18 cellular contexts compared by ENCODE assay signal in genomic region chr4:160406426-160406825, GRCh38.
A peak's percentile ranks its signal among the peaks of the same experiment; 100 is the strongest.
DNase-seq lines count a peak whose midpoint lies in the region; ATAC-seq and TF ChIP-seq lines count a peak whose summit lies in the region.
"Had no signal": no experiment of that assay in that cellular context is flagged by ENCODE, and none has a peak within 500 bp of the region (broad histone marks: within the 10 kb centered on the region; RNA-seq: fewer than 3 reads in every experiment).

No MANE protein-coding gene starts in this region.

- H3K36me3 ChIP-seq in endodermal cell (ENCODE audit: control insufficient read depth, insufficient read depth, low read length): no peaks in the 10 kb centered on the region
- H3K36me3 ChIP-seq in trophoblast cell (ENCODE audit: control insufficient read depth in 1 of 2, insufficient read depth in 2 of 2, low read length in 2 of 2): no peaks in the 10 kb centered on the region
- no peaks in the 10 kb centered on the region for H3K36me3 ChIP-seq in GM23248 (ENCODE audit: low read depth)
- H3K36me3 ChIP-seq: BLaER1 had no signal

- peaks cover 19% of the 10 kb centered on the region for H3K4me1 Mint-ChIP-seq in WTC11
- no peaks in the 10 kb centered on the region for H3K4me1 Mint-ChIP-seq in endodermal cell
- H3K4me1 Mint-ChIP-seq in osteocyte (ENCODE audit: unreplicated experiment): peaks cover 16% of the 10 kb centered on the region
- H3K4me1 Mint-ChIP-seq: CD14-positive monocyte; CD4-positive, alpha-beta memory T cell; IgD-negative memory B cell had no signal

- peak; percentile 98 for DNase-seq in G401 (ENCODE audit: low spot score)
- no peak for DNase-seq in WTC11 (ENCODE audit: low spot score)
- peak; percentile 24 for DNase-seq in endodermal cell
- DNase-seq in trophoblast cell: no peak
- DNase-seq in osteocyte (ENCODE audit: extremely low spot score, unreplicated experiment): no peak
- no peak for DNase-seq in GM23248
- DNase-seq: 8988T; CD4-positive, alpha-beta memory T cell; DMS153; DMS79; GF-D8; HFFc6 had no signal

- ATAC-seq in WTC11 (peak; percentile 39), HG02610 (IDR thresholded peaks at IDR 0.05; ENCODE audit: unreplicated experiment) (no peak)
- ATAC-seq: HCT116, HepG2 had no signal

- H3K4me2 ChIP-seq in trophoblast cell (ENCODE audit: low read length): peak overlapping the region; percentile 38
- H3K4me2 ChIP-seq in GM23248 (ENCODE audit: unreplicated experiment): no peak overlapping the region
- H3K4me2 ChIP-seq: BLaER1 had no signal

- no peaks in the 10 kb centered on the region for H3F3A ChIP-seq in GM23248 (ENCODE audit: insufficient read depth)

- H4K12ac ChIP-seq in trophoblast cell (ENCODE audit: low read depth, low read length): no peak overlapping the region

- peaks cover 8% of the 10 kb centered on the region for H3K79me1 ChIP-seq in trophoblast cell (ENCODE audit: low read length)

- no peak overlapping the region for H3K18ac ChIP-seq in trophoblast cell (ENCODE audit: low read length)

- H3K27me3 ChIP-seq in endodermal cell (ENCODE audit: control insufficient read depth, insufficient read depth, low read length, poor library complexity, severe bottlenecking) (no peaks in the 10 kb centered on the region), trophoblast cell (ENCODE audit: insufficient read depth, low read length) (no peaks in the 10 kb centered on the region), GM23248 (replicated peaks; ENCODE audit: insufficient read depth) (no peaks in the 10 kb centered on the region)
- H3K27me3 ChIP-seq: BLaER1 had no signal

- no peak overlapping the region for H4K8ac ChIP-seq in trophoblast cell (ENCODE audit: low read depth, low read length)

- H2BK5ac ChIP-seq in trophoblast cell (ENCODE audit: low read depth, low read length, poor library complexity): peak overlapping the region; percentile 66

- H3K4me1 ChIP-seq in endodermal cell (ENCODE audit: control insufficient read depth, insufficient read depth, low read length) (no peaks in the 10 kb centered on the region), trophoblast cell (ENCODE audit: control insufficient read depth in 1 of 2, insufficient read depth in 2 of 2, low read length in 2 of 2) (peaks cover 4 to 7% of the 10 kb centered on the region in 2 experiments), GM23248 (ENCODE audit: insufficient read depth) (no peaks in the 10 kb centered on the region)
- H3K4me1 ChIP-seq: BLaER1 had no signal

- no peak overlapping the region for H3K27ac Mint-ChIP-seq in WTC11
- H3K27ac Mint-ChIP-seq in endodermal cell: no peak overlapping the region
- no peak overlapping the region for H3K27ac Mint-ChIP-seq in osteocyte (ENCODE audit: unreplicated experiment)
- H3K27ac Mint-ChIP-seq: CD14-positive monocyte; CD4-positive, alpha-beta memory T cell; HFFc6; IgD-negative memory B cell had no signal

- H3K36me3 Mint-ChIP-seq in WTC11 (no peaks in the 10 kb centered on the region), endodermal cell (ENCODE audit: low read depth) (no peaks in the 10 kb centered on the region), osteocyte (ENCODE audit: unreplicated experiment) (no peaks in the 10 kb centered on the region)
- H3K36me3 Mint-ChIP-seq: CD14-positive monocyte; CD4-positive, alpha-beta memory T cell; IgD-negative memory B cell had no signal

- CTCF ChIA-PET in WTC11 (lab: Charles Lee): no interaction called here

- no peaks in the 10 kb centered on the region for H4K20me1 ChIP-seq in GM23248 (ENCODE audit: insufficient read depth)
- H4K20me1 ChIP-seq: BLaER1 had no signal

- no peak overlapping the region for H3K4ac ChIP-seq in trophoblast cell (ENCODE audit: low read depth, low read length)

- TF ChIP-seq CTCF in WTC11 (IDR thresholded peaks at IDR 0.05): no peak
- TF ChIP-seq CTCF in endodermal cell (conservative IDR thresholded peaks at IDR 0.05): no peak
- TF ChIP-seq CTCF in osteocyte (IDR thresholded peaks at IDR 0.05): no peak

- WGBS in endodermal cell (ENCODE audit: insufficient coverage in 1 of 2, insufficient read length in 1 of 2), 2 experiments: 93 to 100% methylated on average over 1 to 5 of the region's 5 CpGs
- WGBS in trophoblast cell (ENCODE audit: extremely low coverage, insufficient coverage, insufficient read length): no CpG with 5 or more reads among the region's 5 CpGs
- WGBS in GM23248 (ENCODE audit: low coverage in 1 of 2, low lambda C conversion rate in 2 of 2, missing lambda C conversion rate in 2 of 2), 2 experiments: 31 to 35% methylated on average over 5 of the region's 5 CpGs

- H3K27me3 Mint-ChIP-seq in WTC11 (ENCODE audit: low read depth) (no peaks in the 10 kb centered on the region), endodermal cell (ENCODE audit: insufficient read depth) (no peaks in the 10 kb centered on the region), osteocyte (ENCODE audit: unreplicated experiment) (no peaks in the 10 kb centered on the region)
- H3K27me3 Mint-ChIP-seq: CD4-positive, alpha-beta memory T cell; IgD-negative memory B cell had no signal

- no peak overlapping the region for H2AK5ac ChIP-seq in trophoblast cell (ENCODE audit: low read length)

- no peaks in the 10 kb centered on the region for H3K9me3 ChIP-seq in endodermal cell (ENCODE audit: control insufficient read depth, low read length)
- no peaks in the 10 kb centered on the region for H3K9me3 ChIP-seq in trophoblast cell (ENCODE audit: insufficient read depth, low read depth, low read length)
- no peaks in the 10 kb centered on the region for H3K9me3 ChIP-seq in GM23248 (ENCODE audit: low read depth)
- H3K9me3 ChIP-seq: BLaER1 had no signal

- in situ Hi-C loops in G401 (cut with HindIII; ENCODE audit: low sequenced_read_pairs): no loop called here
- in situ Hi-C loops in GM23248 (cut with MboI): no loop called here

- H3K14ac ChIP-seq in trophoblast cell (ENCODE audit: low read length): no peak overlapping the region

- no peak overlapping the region for H3K4me3 Mint-ChIP-seq in WTC11
- H3K4me3 Mint-ChIP-seq in endodermal cell: no peak overlapping the region
- no peak overlapping the region for H3K4me3 Mint-ChIP-seq in osteocyte (ENCODE audit: unreplicated experiment)
- H3K4me3 Mint-ChIP-seq: CD14-positive monocyte; CD4-positive, alpha-beta memory T cell; HFFc6; IgD-negative memory B cell had no signal

- no peak overlapping the region for H3K23ac ChIP-seq in trophoblast cell (ENCODE audit: low read length)

- H4K91ac ChIP-seq in trophoblast cell (ENCODE audit: low read depth, low read length): peak overlapping the region; percentile 18

- peak overlapping the region; percentile 6 for H2BK12ac ChIP-seq in trophoblast cell (ENCODE audit: low read length)

- POLR2A ChIA-PET in WTC11 (lab: Charles Lee): no interaction called here

- no peaks in the 10 kb centered on the region; the same call in 1 of the 2 replicates for H3K9me2 ChIP-seq in GM23248 (ENCODE audit: insufficient read depth)

- H3K79me2 ChIP-seq in trophoblast cell (ENCODE audit: control insufficient read depth, insufficient read depth, low read length, poor library complexity) (no peaks in the 10 kb centered on the region), GM23248 (ENCODE audit: insufficient read depth) (no peaks in the 10 kb centered on the region)

- H3K27ac ChIP-seq in endodermal cell (ENCODE audit: low read depth, low read length) (no peak overlapping the region), trophoblast cell (ENCODE audit: low read depth, low read length) (peak overlapping the region; percentile 91), GM23248 (no peak overlapping the region)
- H3K27ac ChIP-seq: BLaER1 had no signal

- H2BK120ac ChIP-seq in trophoblast cell (ENCODE audit: insufficient read depth, low read length, poor library complexity): peak overlapping the region; percentile 11

- H3K4me3 ChIP-seq in endodermal cell (ENCODE audit: low read length) (no peak overlapping the region), trophoblast cell (ENCODE audit: low read depth, low read length) (no peak overlapping the region), GM23248 (no peak overlapping the region)
- H3K4me3 ChIP-seq: BLaER1 had no signal

- H3K9ac ChIP-seq in endodermal cell (ENCODE audit: extremely low read depth, low read length, poor library complexity, severe bottlenecking) (no peak overlapping the region), trophoblast cell (ENCODE audit: low read length) (no peak overlapping the region), GM23248 (no peak overlapping the region)
- H3K9ac ChIP-seq: BLaER1 had no signal

- H3K9me3 Mint-ChIP-seq in WTC11: no peaks in the 10 kb centered on the region
- H3K9me3 Mint-ChIP-seq in endodermal cell: no peaks in the 10 kb centered on the region
- no peaks in the 10 kb centered on the region for H3K9me3 Mint-ChIP-seq in osteocyte (ENCODE audit: unreplicated experiment)

- H2AFZ ChIP-seq in trophoblast cell (ENCODE audit: insufficient read depth, low read length, poor library complexity) (no peak overlapping the region), GM23248 (no peak overlapping the region)

TF ChIP-seq in WTC11, 78 proteins besides CTCF, POLR2A, EP300 and RAD21:
- no peak for TF ChIP-seq GRHL2 (CRISPR knock-in tag; IDR thresholded peaks at IDR 0.05; ENCODE audit: insufficient replicate concordance, severe bottlenecking)
- no peak for TF ChIP-seq KAT7 (CRISPR knock-in tag; IDR thresholded peaks at IDR 0.05; ENCODE audit: borderline replicate concordance)
- no peak for TF ChIP-seq CREB1 (CRISPR knock-in tag; IDR thresholded peaks at IDR 0.05)

Comparison
In these comparisons a context has a peak if more than half of its experiments do, and no peak if none do; other contexts are left out.
1. DNase-seq: peak in G401 (single experiment) and endodermal cell (single experiment); none in WTC11 (single experiment), trophoblast cell (0 of 2), osteocyte (single experiment) and GM23248 (single experiment).